13 cellular contexts compared by ENCODE assay signal in genomic region chr3:14137004-14137403, GRCh38. TPM values are rescaled to one million over a fixed set of nuclear protein-coding genes. Genes with fewer than 3 reads are reported as not detected.
DNase-seq lines count a peak whose midpoint lies in the region; ATAC-seq and TF ChIP-seq lines count a peak whose summit lies in the region.
"Had no signal": no experiment of that assay in that cellular context is flagged by ENCODE, and none has a peak within 500 bp of the region (broad histone marks: within the 10 kb centered on the region; RNA-seq: fewer than 3 reads in every experiment).

No MANE protein-coding gene starts in this region.

- ATAC-seq in effector memory CD8-positive, alpha-beta T cell (replicated peaks): no peak
- peak; percentile 27 for ATAC-seq in left lobe of liver
- no peak for ATAC-seq in T-cell (replicated peaks in 1 of 4)
- ATAC-seq: activated CD8-positive, alpha-beta memory T cell treated with anti-CD3 and anti-CD28 coated beads, Interleukin-2, amount 10 ng/mL, durations not matched to agents 7 days and 5 days had no signal

- no peak for TF ChIP-seq CTCF in tibial artery (IDR thresholded peaks at IDR 0.05)

- peaks cover 75 to 97% (median 84%) of the 10 kb centered on the region in 3 donors for H3K36me3 ChIP-seq in tibial artery

- POLR2A ChIA-PET in T-cell (lab: Charles Lee): no interaction called here

- CTCF ChIA-PET in T-cell (lab: Charles Lee): interaction anchor here in 1 of 2 donors (0.7 kb wide), 1 partner anchor 785 kb away, joined by 3 read pairs; no protein-coding TSS in a partner anchor

- H3K9me3 Mint-ChIP-seq in effector memory CD8-positive, alpha-beta T cell: no peaks in the 10 kb centered on the region
- H3K9me3 Mint-ChIP-seq in T-cell: no peaks in the 10 kb centered on the region
- H3K9me3 Mint-ChIP-seq: activated naive CD8-positive, alpha-beta T cell treated with anti-CD3 and anti-CD28 coated beads for 36 hours; CD8-positive, alpha-beta memory T cell; stimulated activated naive CD8-positive, alpha-beta T cell treated with anti-CD3 and anti-CD28 coated beads, Interleukin-15, Interleukin-2, amounts not matched to agents 100 ng/mL and 50 ng/mL, for 24 hours had no signal

- peak; percentile 39 for DNase-seq in NCI-H226
- DNase-seq in effector memory CD8-positive, alpha-beta T cell: no peak
- DNase-seq in left lobe of liver (ENCODE audit: low spot score): no peak
- DNase-seq in tibial artery: peak in 1 of 2 donors; percentile 90
- no peak for DNase-seq in NCI-H1105 treated with DMSO at 0.1 percent for 48 hours (lab: John Stamatoyannopoulos, UW)
- no peak for DNase-seq in T-cell
- no peak for DNase-seq in activated CD8-positive, alpha-beta memory T cell treated with anti-CD3 and anti-CD28 coated beads for 24 hours
- DNase-seq: activated CD8-positive, alpha-beta memory T cell treated with anti-CD3 and anti-CD28 coated beads, Interleukin-2, amount 10 ng/mL, durations not matched to agents 7 days and 5 days; activated naive CD8-positive, alpha-beta T cell treated with anti-CD3 and anti-CD28 coated beads for 36 hours; GDM1; NCI-H2081 had no signal

- peak overlapping the region; percentile 79 to 99 for H3K27ac Mint-ChIP-seq in effector memory CD8-positive, alpha-beta T cell
- no peak overlapping the region for H3K27ac Mint-ChIP-seq in T-cell
- H3K27ac Mint-ChIP-seq: activated CD8-positive, alpha-beta memory T cell treated with anti-CD3 and anti-CD28 coated beads, Interleukin-2, amount 10 ng/mL, durations not matched to agents 7 days and 5 days; activated naive CD8-positive, alpha-beta T cell treated with anti-CD3 and anti-CD28 coated beads for 36 hours; stimulated activated naive CD8-positive, alpha-beta T cell treated with anti-CD3 and anti-CD28 coated beads, Interleukin-15, Interleukin-2, amounts not matched to agents 100 ng/mL and 50 ng/mL, for 24 hours had no signal

- no peaks in the 10 kb centered on the region for H3K27me3 Mint-ChIP-seq in effector memory CD8-positive, alpha-beta T cell
- no peaks in the 10 kb centered on the region for H3K27me3 Mint-ChIP-seq in T-cell
- H3K27me3 Mint-ChIP-seq: activated CD8-positive, alpha-beta memory T cell treated with anti-CD3 and anti-CD28 coated beads, Interleukin-2, amount 10 ng/mL, durations not matched to agents 7 days and 5 days; activated naive CD8-positive, alpha-beta T cell treated with anti-CD3 and anti-CD28 coated beads for 36 hours; stimulated activated naive CD8-positive, alpha-beta T cell treated with anti-CD3 and anti-CD28 coated beads, Interleukin-15, Interleukin-2, amounts not matched to agents 100 ng/mL and 50 ng/mL, for 24 hours had no signal

- no peak overlapping the region for H3K4me3 Mint-ChIP-seq in effector memory CD8-positive, alpha-beta T cell
- no peak overlapping the region for H3K4me3 Mint-ChIP-seq in T-cell
- H3K4me3 Mint-ChIP-seq: activated CD8-positive, alpha-beta memory T cell treated with anti-CD3 and anti-CD28 coated beads, Interleukin-2, amount 10 ng/mL, durations not matched to agents 7 days and 5 days; activated naive CD8-positive, alpha-beta T cell treated with anti-CD3 and anti-CD28 coated beads for 36 hours; CD8-positive, alpha-beta memory T cell; stimulated activated naive CD8-positive, alpha-beta T cell treated with anti-CD3 and anti-CD28 coated beads, Interleukin-15, Interleukin-2, amounts not matched to agents 100 ng/mL and 50 ng/mL, for 24 hours had no signal

- H3K36me3 Mint-ChIP-seq in effector memory CD8-positive, alpha-beta T cell (ENCODE audit: insufficient read depth): peaks cover 76% of the 10 kb centered on the region
- H3K36me3 Mint-ChIP-seq in T-cell: peaks cover 51% of the 10 kb centered on the region

- no peaks in the 10 kb centered on the region for H3K27me3 ChIP-seq in tibial artery

- intact Hi-C loops in tibial artery (cut with DNase I; ENCODE audit: low total_unique reads): no loop called here

- H3K4me1 ChIP-seq in tibial artery: peaks cover 0 to 50% (median 34%) of the 10 kb centered on the region in 4 donors

- no peak overlapping the region for H3K4me3 ChIP-seq in tibial artery

- peaks cover 20 to 22% of the 10 kb centered on the region in 2 donors for H3K4me1 Mint-ChIP-seq in effector memory CD8-positive, alpha-beta T cell (ENCODE audit: low read depth in 2 of 2)
- peaks cover 9 to 24% (median 22%) of the 10 kb centered on the region in 3 donors for H3K4me1 Mint-ChIP-seq in T-cell

- peak overlapping the region; percentile 87 to 88 for H3K27ac ChIP-seq in tibial artery

- no peaks in the 10 kb centered on the region for H3K9me3 ChIP-seq in tibial artery

RNA-seq across cellular contexts. Expression of gene TMEM43, which starts 12.2 kb away (rescaled TPM):
- 9.3 TPM for total RNA-seq in left lobe of liver
- 10 to 100 TPM; 36.9 to 76.3 (median 63.6) TPM for total RNA-seq in T-cell

RNA-seq across cellular contexts. Expression of gene CHCHD4, which starts 12.3 kb away (rescaled TPM):
- total RNA-seq in left lobe of liver (7.1 TPM), T-cell (1 to 10 TPM; 2.7 to 8.4 (median 8.3) TPM)

RNA-seq across cellular contexts. Expression of gene XPC, which starts 41.4 kb away (rescaled TPM):
- total RNA-seq in left lobe of liver: 18.8 TPM
- 10 to 100 TPM; 67.8 to 90.7 (median 76.9) TPM for total RNA-seq in T-cell

RNA-seq across cellular contexts. Expression of gene LSM3, which starts 41.6 kb away (rescaled TPM):
- total RNA-seq in left lobe of liver (5.0 TPM), T-cell (1 to 10 TPM; 6.7 to 8.4 (median 7.3) TPM)

Comparison
In these comparisons a context has a peak if more than half of its experiments do, and no peak if none do; other contexts are left out.
1. H3K27ac Mint-ChIP-seq: peak in effector memory CD8-positive, alpha-beta T cell (2 of 2); none in T-cell (0 of 2).